ENCODE assay signal across 1 cellular context in genomic region chr14:69483765-69484443, GRCh38.
TF ChIP-seq lines count a peak whose summit lies in the region.

No MANE protein-coding gene starts in this region.

TF ChIP-seq in HepG2, 621 proteins besides CTCF, POLR2A, EP300 and RAD21 (continued from another document):
- TF ChIP-seq ZBTB10 (CRISPR knock-in tag; IDR thresholded peaks at IDR 0.05; ENCODE audit: borderline replicate concordance) (no peak), ZNF672 (CRISPR knock-in tag; IDR thresholded peaks at IDR 0.05) (no peak)
TF ChIP-seq in HepG2: peak in this region for 7.
